ENCODE assay signal across 1 cellular context in genomic region chr14:64703393-64704144, GRCh38.
A peak's percentile ranks its signal among the peaks of the same experiment; 100 is the strongest.
TF ChIP-seq lines count a peak whose summit lies in the region.

No MANE protein-coding gene starts in this region.

TF ChIP-seq in K562, 482 proteins besides CTCF, POLR2A, EP300 and RAD21 (continued from another document):
- TF ChIP-seq CHD7 (IDR thresholded peaks at IDR 0.05; ENCODE audit: low read depth, low read length), result no peak
- TF ChIP-seq CBX8 (IDR thresholded peaks at IDR 0.05; ENCODE audit: borderline replicate concordance, extremely low read depth, low read depth, low read length, poor library complexity, severe bottlenecking), result peak; percentile 82
- no peak for TF ChIP-seq USF1 (CRISPR knock-in tag; IDR thresholded peaks at IDR 0.05)
- TF ChIP-seq NCOA6 (IDR thresholded peaks at IDR 0.05), result no peak
- TF ChIP-seq PTRF (tag; IDR thresholded peaks at IDR 0.05), result no peak
- TF ChIP-seq ZNF217 (CRISPR knock-in tag; IDR thresholded peaks at IDR 0.05), result no peak
- TF ChIP-seq PRDM10 (IDR thresholded peaks at IDR 0.05; ENCODE audit: partially characterized antibody), result no peak
- TF ChIP-seq TCF7L2 (IDR thresholded peaks at IDR 0.05; ENCODE audit: low read depth, low read length), result no peak
- TF ChIP-seq CREB1 (IDR thresholded peaks at IDR 0.05), result no peak
- no peak for TF ChIP-seq CREB1 (CRISPR knock-in tag; IDR thresholded peaks at IDR 0.05)
- TF ChIP-seq GTF2B (IDR thresholded peaks at IDR 0.05; ENCODE audit: extremely low read depth, insufficient read length), result no peak
- no peak for TF ChIP-seq ZNF253 (CRISPR knock-in tag; conservative IDR thresholded peaks at IDR 0.05)
